ENCODE assay signal across 1 cellular context in genomic region chr3:16509721-16510619, GRCh38.
TF ChIP-seq lines count a peak whose summit lies in the region.

No MANE protein-coding gene starts in this region.

TF ChIP-seq in H1, 55 proteins besides CTCF, POLR2A, EP300 and RAD21 (continued from another document):
- TF ChIP-seq BCL11A (IDR thresholded peaks at IDR 0.05; ENCODE audit: low read depth in 2 of 2, low read length in 2 of 2) = no peak
- no peak for TF ChIP-seq BACH1 (IDR thresholded peaks at IDR 0.05; ENCODE audit: low read length)
- TF ChIP-seq GTF2F1 (IDR thresholded peaks at IDR 0.05; ENCODE audit: borderline replicate concordance, low read depth, low read length) = no peak
- no peak for TF ChIP-seq POLR2AphosphoS5 (IDR thresholded peaks at IDR 0.05; ENCODE audit: low read depth, low read length)
- TF ChIP-seq POU5F1 (IDR thresholded peaks at IDR 0.05; ENCODE audit: low read depth, low read length) = no peak
- no peak for TF ChIP-seq GABPA (IDR thresholded peaks at IDR 0.05; ENCODE audit: borderline replicate concordance, insufficient read depth, low read length)
- no peak for TF ChIP-seq JUND (IDR thresholded peaks at IDR 0.05; ENCODE audit: low read length)
- no peak for TF ChIP-seq EGR1 (IDR thresholded peaks at IDR 0.05; ENCODE audit: borderline replicate concordance, low read depth, low read length)
- no peak for TF ChIP-seq CBX8 (IDR thresholded peaks at IDR 0.05; ENCODE audit: borderline replicate concordance, low read depth, low read length)
- TF ChIP-seq RFX5 (IDR thresholded peaks at IDR 0.05; ENCODE audit: borderline replicate concordance, low read depth, low read length) = no peak
- no peak for TF ChIP-seq NRF1 (IDR thresholded peaks at IDR 0.05; ENCODE audit: low read depth, low read length)
